ENCODE assay signal across 8 cellular contexts in the genomic region with DNA sequence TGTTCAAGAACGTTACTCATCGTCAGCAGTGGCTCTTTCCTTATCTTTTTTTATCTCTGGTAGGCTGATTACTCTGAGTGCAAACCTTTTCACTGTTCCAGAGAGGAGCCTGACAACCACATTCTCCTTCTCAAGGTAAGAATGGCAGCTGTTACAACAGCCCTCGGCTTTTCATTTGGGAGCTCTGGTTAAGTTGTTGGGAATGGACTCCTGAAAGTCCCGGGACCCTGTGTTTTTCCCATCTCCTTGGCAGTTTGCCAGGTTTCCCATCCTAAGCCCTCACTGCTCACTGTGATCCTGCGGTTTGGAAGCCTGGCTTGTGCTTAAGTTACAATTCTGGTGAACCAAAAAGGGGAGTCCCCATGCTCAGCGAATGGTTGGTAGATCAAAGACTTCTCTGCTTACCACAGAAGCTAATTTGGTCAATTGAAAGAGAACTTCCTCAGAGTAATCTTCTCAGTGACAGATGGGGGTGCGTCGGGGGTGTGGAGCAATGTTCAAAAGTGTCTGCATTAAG.
A peak's percentile ranks its signal among the peaks of the same experiment; 100 is the strongest.
DNase-seq lines count a peak whose midpoint lies in the region; ATAC-seq and TF ChIP-seq lines count a peak whose summit lies in the region.

No MANE protein-coding gene starts in this region.

- no peaks in the 10 kb centered on the region for H3K36me3 ChIP-seq in ascending aorta

- intact Hi-C loops in ascending aorta (cut with DNase I) = no loop called here

- H3K4me1 ChIP-seq in ascending aorta = no peaks in the 10 kb centered on the region

- no peaks in the 10 kb centered on the region for H3K9me3 ChIP-seq in ascending aorta

- no peak overlapping the region for H3K4me3 ChIP-seq in fibroblast of villous mesenchyme (ENCODE audit: low read depth, low read length)
- no peak overlapping the region for H3K4me3 ChIP-seq in ascending aorta

- ATAC-seq in GM19023 (IDR thresholded peaks at IDR 0.05; ENCODE audit: unreplicated experiment) = peak; percentile 99
- ATAC-seq in HG02852 (IDR thresholded peaks at IDR 0.05; ENCODE audit: unreplicated experiment) = peak; percentile 99

- H3K27ac ChIP-seq in ascending aorta = no peak overlapping the region

- TF ChIP-seq CTCF in fibroblast of villous mesenchyme (IDR thresholded peaks at IDR 0.05; ENCODE audit: insufficient read depth, low read depth, low read length) (no peak), ascending aorta (IDR thresholded peaks at IDR 0.05) (no peak)

- DNase-seq in NOMO-1 treated with dmso at 0.1 percent for 144 hours (lab: John Stamatoyannopoulos, UW; ENCODE audit: unreplicated experiment) (peak; percentile 65), fibroblast of villous mesenchyme (ENCODE audit: low read depth) (peak; percentile 22), EL (no peak), iPS-NIHi11 (ENCODE audit: low spot score) (no peak), ascending aorta (ENCODE audit: low spot score in 2 of 2) (no peak), SHP77 treated with DMSO at 0.1 percent for 48 hours (lab: John Stamatoyannopoulos, UW) (no peak)

- H3K27me3 ChIP-seq in ascending aorta = no peaks in the 10 kb centered on the region

Comparison
In these comparisons a context has a peak if more than half of its experiments do, and no peak if none do; other contexts are left out.
1. DNase-seq: peak in NOMO-1 treated with dmso at 0.1 percent for 144 hours (single experiment) and fibroblast of villous mesenchyme (single experiment); none in EL (single experiment), iPS-NIHi11 (single experiment), ascending aorta (0 of 2) and SHP77 treated with DMSO at 0.1 percent for 48 hours (single experiment).